Comparison of ENCODE assay signal across 23 cellular contexts in genomic region chrX:134545524-134545923, GRCh38.
DNase-seq lines count a peak whose midpoint lies in the region; ATAC-seq, FAIRE-seq and TF ChIP-seq lines count a peak whose summit lies in the region.
"Had no signal": no experiment of that assay in that cellular context is flagged by ENCODE, and none has a peak within 500 bp of the region (broad histone marks: within the 10 kb centered on the region; RNA-seq: fewer than 3 reads in every experiment).

No MANE protein-coding gene starts in this region.

- H3K9me3 Mint-ChIP-seq in neural progenitor cell, result no peaks in the 10 kb centered on the region
- H3K9me3 Mint-ChIP-seq: activated naive CD8-positive, alpha-beta T cell treated with anti-CD3 and anti-CD28 coated beads for 36 hours; activated T-helper 17 cell treated with anti-CD3 and anti-CD28 coated beads, Interleukin-2, amount 50 U/mL, for 72 hours; effector memory CD8-positive, alpha-beta T cell; stimulated activated naive CD8-positive, alpha-beta T cell treated with anti-CD3 and anti-CD28 coated beads, Interleukin-15, amount 100 ng/mL, for 72 hours had no signal

- TF ChIP-seq CTCF in A549 (IDR thresholded peaks at IDR 0.05), result no peak
- TF ChIP-seq CTCF in foreskin keratinocyte (conservative IDR thresholded peaks at IDR 0.05), result no peak
- no peak for TF ChIP-seq CTCF in neural progenitor cell (IDR thresholded peaks at IDR 0.05)

- H3K4me3 Mint-ChIP-seq in neural progenitor cell, result peak overlapping the region; percentile 58
- H3K4me3 Mint-ChIP-seq: activated naive CD8-positive, alpha-beta T cell treated with anti-CD3 and anti-CD28 coated beads for 36 hours; activated T-helper 17 cell treated with anti-CD3 and anti-CD28 coated beads, Interleukin-2, amount 50 U/mL, for 72 hours; effector memory CD8-positive, alpha-beta T cell had no signal

- ATAC-seq in A549, result no peak
- ATAC-seq in foreskin keratinocyte, result no peak
- ATAC-seq in HG03469 (IDR thresholded peaks at IDR 0.05; ENCODE audit: unreplicated experiment), result no peak
- ATAC-seq: activated T-helper 17 cell treated with anti-CD3 and anti-CD28 coated beads, Interleukin-2, amount 50 U/mL, for 72 hours; effector memory CD8-positive, alpha-beta T cell; stimulated activated naive CD8-positive, alpha-beta T cell treated with anti-CD3 and anti-CD28 coated beads, Interleukin-15, amount 100 ng/mL, for 72 hours had no signal

- no peak for FAIRE-seq in A549 (lab: Jason Lieb, UNC)
- FAIRE-seq: D721Med, small intestine had no signal

- H3K9ac ChIP-seq in HUES64 (ENCODE audit: low read depth, low read length) (no peak overlapping the region), neural progenitor cell (no peak overlapping the region)
- H3K9ac ChIP-seq: BLaER1 treated with 17β-estradiol and CSF1 and Interleukin-3, amounts not matched to agents 10 nM and 100 nM had no signal

- H3F3A ChIP-seq in neural progenitor cell (ENCODE audit: low read depth), result peaks cover 31% of the 10 kb centered on the region

- H3K9me3 ChIP-seq in A549 (no peaks in the 10 kb centered on the region), HUES64 (ENCODE audit: insufficient read depth, low read depth, low read length) (no peaks in the 10 kb centered on the region), neural progenitor cell (ENCODE audit: low read depth) (no peaks in the 10 kb centered on the region)

- H3K79me2 ChIP-seq in neural progenitor cell (ENCODE audit: low read depth), result no peaks in the 10 kb centered on the region

- peaks cover 60% of the 10 kb centered on the region for H3K4me1 Mint-ChIP-seq in neural progenitor cell

- DNase-seq in A549 (ENCODE audit: low read depth in 1 of 2, low spot score in 1 of 2), result no peak
- peak; percentile 19 to 49 for DNase-seq in foreskin keratinocyte
- DNase-seq in neural progenitor cell (ENCODE audit: low spot score), result no peak
- no peak for DNase-seq in NCI-H82 treated with DMSO at 0.1 percent for 48 hours (lab: John Stamatoyannopoulos, UW; ENCODE audit: unreplicated experiment)
- DNase-seq in HEK293T (ENCODE audit: extremely low spot score), result no peak
- DNase-seq in SK-N-DZ (ENCODE audit: low spot score), result no peak
- DNase-seq: activated CD4-positive, alpha-beta T cell treated with anti-CD3 and anti-CD28 coated beads for 4 hours; activated naive CD8-positive, alpha-beta T cell treated with anti-CD3 and anti-CD28 coated beads for 36 hours; effector memory CD8-positive, alpha-beta T cell; EL; MM.1S; NCI-H1694 treated with DMSO at 0.1 percent for 48 hours; NCI-H748 treated with DMSO at 0.1 percent for 48 hours; Right ventricle myocardium superior; stimulated activated CD4-positive, alpha-beta T cell treated with anti-CD3 and anti-CD28 coated beads, Interleukin-2, amount 100 ng/mL, for 48 hours; stimulated activated naive CD8-positive, alpha-beta T cell treated with anti-CD3 and anti-CD28 coated beads, Interleukin-15, amount 100 ng/mL, for 72 hours had no signal

- H3K4me3 ChIP-seq in A549 (no peak overlapping the region), HUES64 (ENCODE audit: low read length) (peak overlapping the region; percentile 57; the same call in 1 of the 2 replicates), neural progenitor cell (no peak overlapping the region)
- H3K4me3 ChIP-seq: BLaER1 treated with 17β-estradiol and CSF1 and Interleukin-3, amounts not matched to agents 10 nM and 100 nM had no signal

- H3K4me2 ChIP-seq in A549 (peak overlapping the region; percentile 94; the same call in 2 of the 3 replicates), neural progenitor cell (no peak overlapping the region)
- H3K4me2 ChIP-seq: BLaER1 treated with 17β-estradiol and CSF1 and Interleukin-3, amounts not matched to agents 10 nM and 100 nM had no signal

- no peak for TF ChIP-seq RAD21 in A549 (conservative IDR thresholded peaks at IDR 0.05 in 1 of 2, IDR thresholded peaks at IDR 0.05 in 1 of 2)

- H3K27ac ChIP-seq in A549 (peak overlapping the region in 1 of 2 experiments; percentile 75; a peak in 3 of 6 replicates), HUES64 (ENCODE audit: low read depth, low read length) (no peak overlapping the region), foreskin keratinocyte (no peak overlapping the region), neural progenitor cell (no peak overlapping the region)
- H3K27ac ChIP-seq: BLaER1 treated with 17β-estradiol and CSF1 and Interleukin-3, amounts not matched to agents 10 nM and 100 nM; upper lobe of left lung had no signal

- H3K27me3 ChIP-seq in HUES64 (ENCODE audit: insufficient read depth, low read length), result peaks cover 28% of the 10 kb centered on the region
- no peaks in the 10 kb centered on the region for H3K27me3 ChIP-seq in foreskin keratinocyte
- peaks cover 71% of the 10 kb centered on the region for H3K27me3 ChIP-seq in neural progenitor cell

- H2AFZ ChIP-seq in neural progenitor cell (replicated peaks), result no peak overlapping the region

- no peak overlapping the region for H3K27ac Mint-ChIP-seq in neural progenitor cell
- H3K27ac Mint-ChIP-seq: activated naive CD8-positive, alpha-beta T cell treated with anti-CD3 and anti-CD28 coated beads for 36 hours; activated T-helper 17 cell treated with anti-CD3 and anti-CD28 coated beads, Interleukin-2, amount 50 U/mL, for 72 hours; effector memory CD8-positive, alpha-beta T cell; stimulated activated naive CD8-positive, alpha-beta T cell treated with anti-CD3 and anti-CD28 coated beads, Interleukin-15, amount 100 ng/mL, for 72 hours had no signal

- no peak for TF ChIP-seq EP300 in A549 (IDR thresholded peaks at IDR 0.05)

- no peak for TF ChIP-seq POLR2A in A549 (IDR thresholded peaks at IDR 0.05; ENCODE audit: low read length)

- H3K4me1 ChIP-seq in A549 (peaks cover 58% of the 10 kb centered on the region), HUES64 (ENCODE audit: insufficient read depth, low read length) (peaks cover 43% of the 10 kb centered on the region), foreskin keratinocyte (peaks cover 5% of the 10 kb centered on the region), neural progenitor cell (peaks cover 10% of the 10 kb centered on the region)

- 88% methylated on average over 20 of the region's 20 CpGs for WGBS in A549 (ENCODE audit: missing lambda C conversion rate)
- 90% methylated on average over 16 of the region's 20 CpGs for WGBS in HUES64

- H3K36me3 ChIP-seq in HUES64 (ENCODE audit: insufficient read depth, low read length), result no peaks in the 10 kb centered on the region
- no peaks in the 10 kb centered on the region for H3K36me3 ChIP-seq in neural progenitor cell
- H3K36me3 ChIP-seq: upper lobe of left lung had no signal

- peaks cover 31% of the 10 kb centered on the region for H3K27me3 Mint-ChIP-seq in neural progenitor cell (ENCODE audit: insufficient read depth, low read depth)

- H4K20me1 ChIP-seq in neural progenitor cell (ENCODE audit: low read depth), result peaks cover 4% of the 10 kb centered on the region

- peaks cover 3% of the 10 kb centered on the region for H3K36me3 Mint-ChIP-seq in neural progenitor cell

- POLR2A ChIA-PET in A549 (lab: Yijun Ruan, JAX) (interaction anchor here (0.6 to 1.5 kb wide), 6 partner anchors 9 to 173 kb away, joined by 3 to 8 read pairs (median 4); no protein-coding TSS in a partner anchor), HEK293T (lab: Yijun Ruan, JAX) (interaction anchor here (1.7 kb wide), 1 partner anchor 170 kb away, joined by 5 read pairs; no protein-coding TSS in a partner anchor)

- CTCF ChIA-PET in A549 (lab: Yijun Ruan, JAX), result interaction anchor here (1.1 to 1.9 kb wide), 3 partner anchors 25 to 209 kb away, joined by 3 to 4 read pairs (median 4); no protein-coding TSS in a partner anchor
- CTCF ChIA-PET in HEK293T (lab: Yijun Ruan, JAX), result no interaction called here

TF ChIP-seq in A549, 52 proteins besides CTCF, POLR2A, EP300 and RAD21 (continues in another document):
- TF ChIP-seq FOXS1 (CRISPR knock-in tag; IDR thresholded peaks at IDR 0.05) (no peak), USF2 (IDR thresholded peaks at IDR 0.05) (no peak), ZC3H11A (IDR thresholded peaks at IDR 0.05) (no peak), ZSCAN20 (CRISPR knock-in tag; IDR thresholded peaks at IDR 0.05) (no peak), EHF (CRISPR knock-in tag; IDR thresholded peaks at IDR 0.05) (no peak), RCOR1 (IDR thresholded peaks at IDR 0.05; ENCODE audit: low read depth, low read length) (no peak), HEYL (CRISPR knock-in tag; IDR thresholded peaks at IDR 0.05) (no peak)

TF ChIP-seq in HEK293T, 16 proteins besides CTCF, POLR2A, EP300 and RAD21:
- TF ChIP-seq ZNF384 (IDR thresholded peaks at IDR 0.05) (no peak), BHLHE40 (IDR thresholded peaks at IDR 0.05; ENCODE audit: borderline replicate concordance) (no peak), PKNOX1 (IDR thresholded peaks at IDR 0.05) (no peak), SP1 (IDR thresholded peaks at IDR 0.05) (no peak), SUZ12 (IDR thresholded peaks at IDR 0.05) (no peak), CTBP1 (IDR thresholded peaks at IDR 0.05; ENCODE audit: borderline replicate concordance) (no peak), FOXM1 (IDR thresholded peaks at IDR 0.05; ENCODE audit: borderline replicate concordance) (no peak), LEF1 (IDR thresholded peaks at IDR 0.05; ENCODE audit: borderline replicate concordance) (no peak), FOXK2 (IDR thresholded peaks at IDR 0.05) (no peak), NFRKB (IDR thresholded peaks at IDR 0.05) (no peak), ARNT (IDR thresholded peaks at IDR 0.05) (no peak), ELF4 (IDR thresholded peaks at IDR 0.05) (no peak), HDGF (IDR thresholded peaks at IDR 0.05; ENCODE audit: borderline replicate concordance) (no peak), L3MBTL2 (conservative IDR thresholded peaks at IDR 0.05) (no peak), TARDBP (IDR thresholded peaks at IDR 0.05) (no peak), FOXA1 (IDR thresholded peaks at IDR 0.05) (no peak)

Comparison
In these comparisons a context has a peak if more than half of its experiments do, and no peak if none do; other contexts are left out.
1. DNase-seq: peak in foreskin keratinocyte (2 of 2); none in A549 (0 of 2), neural progenitor cell (single experiment), NCI-H82 treated with DMSO at 0.1 percent for 48 hours (single experiment), HEK293T (single experiment) and SK-N-DZ (single experiment).